26 cellular contexts compared by ENCODE assay signal in genomic region chr9:79292731-79293280, GRCh38.
"Had no signal": no experiment of that assay in that cellular context is flagged by ENCODE, and none has a peak within 500 bp of the region (broad histone marks: within the 10 kb centered on the region; RNA-seq: fewer than 3 reads in every experiment).

No MANE protein-coding gene starts in this region.

- H3K27me3 ChIP-seq: adrenal gland, body of pancreas, cardiac muscle cell, transverse colon had no signal

- H3K4me1 ChIP-seq: adrenal gland, body of pancreas, heart right ventricle, left ventricle myocardium inferior, transverse colon had no signal

- ATAC-seq: activated T-cell treated with anti-CD3 and anti-CD28 coated beads, Interleukin-2, amount 50 U/mL, for 72 hours; body of pancreas; effector memory CD8-positive, alpha-beta T cell; esophagus mucosa; heart right ventricle; mucosa of descending colon; natural killer cell treated with Interleukin-12 subunit alpha and Interleukin-12 subunit beta and Interleukin-15 and Interleukin-18, amount 100 ng/mL, for 72 hours; right cardiac atrium had no signal

- DNase-seq: activated CD4-positive, alpha-beta T cell treated with anti-CD3 and anti-CD28 coated beads for 4 hours; activated CD4-positive, alpha-beta T cell treated with anti-CD3 and anti-CD28 coated beads, Interleukin-2, amount 50 U/mL, for 4 hours; activated naive CD4-positive, alpha-beta T cell; activated T-cell treated with anti-CD3 and anti-CD28 coated beads for 4 hours; activated T-cell treated with anti-CD3 and anti-CD28 coated beads, Interleukin-2, amount 50 U/mL, for 72 hours; adrenal gland; aorta; body of pancreas; cerebellar nuclear complex; cortex of kidney; effector memory CD8-positive, alpha-beta T cell; foreskin melanocyte; heart right ventricle; left ventricle myocardium inferior; mucosa of descending colon; posterior cingulate gyrus; right cardiac atrium; stimulated activated CD4-positive, alpha-beta T cell treated with anti-CD3 and anti-CD28 coated beads, Interleukin-15, amount 100 ng/mL, for 24 hours; stimulated activated CD4-positive, alpha-beta T cell treated with anti-CD3 and anti-CD28 coated beads, Interleukin-2, amount 100 ng/mL, for 24 hours; stimulated activated naive CD4-positive, alpha-beta T cell; T-helper 1 cell; transverse colon had no signal

- H3K9me3 ChIP-seq: adrenal gland, body of pancreas, heart right ventricle, left ventricle myocardium inferior, mucosa of descending colon, transverse colon had no signal

- H3K27ac ChIP-seq: adrenal gland, body of pancreas, cardiac muscle cell, heart right ventricle, left ventricle myocardium inferior, transverse colon had no signal

- H3K36me3 ChIP-seq: adrenal gland, cardiac muscle cell, heart right ventricle, left ventricle myocardium inferior, transverse colon had no signal

- H3K4me3 ChIP-seq: adrenal gland, body of pancreas, cardiac muscle cell, heart right ventricle, left ventricle myocardium inferior, lung, mucosa of descending colon, transverse colon had no signal
